Comparison of ENCODE assay signal across 16 cellular contexts in genomic region chr7:30893357-30893756, GRCh38. TPM values are rescaled to one million over a fixed set of nuclear protein-coding genes. Genes with fewer than 3 reads are reported as not detected.
DNase-seq lines count a peak whose midpoint lies in the region; ATAC-seq and TF ChIP-seq lines count a peak whose summit lies in the region.
"Had no signal": no experiment of that assay in that cellular context is flagged by ENCODE, and none has a peak within 500 bp of the region (broad histone marks: within the 10 kb centered on the region; RNA-seq: fewer than 3 reads in every experiment).

No MANE protein-coding gene starts in this region.

- 45 to 52% methylated on average over 5 to 6 of the region's 6 CpGs for WGBS in esophagus squamous epithelium, 2 donors
- WGBS in right lobe of liver (ENCODE audit: insufficient coverage, low coverage, low lambda C conversion rate, missing lambda C conversion rate), result 58% methylated on average over 3 of the region's 6 CpGs
- 56% methylated on average over 6 of the region's 6 CpGs for WGBS in prostate gland

- no peak for TF ChIP-seq CTCF in Panc1 (IDR thresholded peaks at IDR 0.05)
- TF ChIP-seq CTCF in esophagus squamous epithelium (IDR thresholded peaks at IDR 0.05), result no peak
- TF ChIP-seq CTCF in right lobe of liver (IDR thresholded peaks at IDR 0.05), result no peak
- TF ChIP-seq CTCF in prostate gland (IDR thresholded peaks at IDR 0.05), result no peak
- no peak for TF ChIP-seq CTCF in Peyer's patch (IDR thresholded peaks at IDR 0.05)

- H3K27me3 ChIP-seq in Panc1 (ENCODE audit: control insufficient read depth, insufficient read depth, low read length), result no peaks in the 10 kb centered on the region; the same call in none of the 2 replicates
- no peaks in the 10 kb centered on the region for H3K27me3 ChIP-seq in esophagus squamous epithelium
- H3K27me3 ChIP-seq in right lobe of liver, result no peaks in the 10 kb centered on the region
- no peaks in the 10 kb centered on the region for H3K27me3 ChIP-seq in subcutaneous abdominal adipose tissue (ENCODE audit: control insufficient read depth in 5 of 5, insufficient read depth in 4 of 5, low read length in 5 of 5)
- H3K27me3 ChIP-seq in prostate gland (replicated peaks; ENCODE audit: insufficient read depth), result no peaks in the 10 kb centered on the region
- H3K27me3 ChIP-seq in Peyer's patch, result no peaks in the 10 kb centered on the region

- peak overlapping the region in 1 of 5 donors; percentile 6 for H3K9ac ChIP-seq in subcutaneous abdominal adipose tissue (ENCODE audit: low read length in 5 of 5)

- DNase-seq in Panc1 (ENCODE audit: low read depth, low spot score) (no peak), esophagus squamous epithelium (lab: John Stamatoyannopoulos, UW) (no peak), right lobe of liver (peak; percentile 55 to 71 (median 59)), prostate gland (ENCODE audit: low spot score) (no peak), Peyer's patch (no peak)
- DNase-seq: activated T-cell treated with anti-CD3 and anti-CD28 coated beads, Interleukin-2, amount 50 U/mL, for 24 hours; amniotic stem cell; islet precursor cell; MM.1S; NCI-H526 treated with DMSO at 0.1 percent for 48 hours; stimulated activated CD4-positive, alpha-beta T cell treated with anti-CD3 and anti-CD28 coated beads, Interleukin-4, amount 100 ng/mL, for 1 hour; stimulated activated naive CD4-positive, alpha-beta T cell treated with Interleukin-2 at 50 U/mL for 16 hours; WERI-Rb-1 had no signal

- H3K9me3 ChIP-seq in Panc1 (ENCODE audit: control insufficient read depth, insufficient read depth, low read depth, low read length), result no peaks in the 10 kb centered on the region
- H3K9me3 ChIP-seq in esophagus squamous epithelium, result no peaks in the 10 kb centered on the region
- H3K9me3 ChIP-seq in right lobe of liver, result no peaks in the 10 kb centered on the region
- peaks cover 0 to 4% (median 0%) of the 10 kb centered on the region in 5 donors for H3K9me3 ChIP-seq in subcutaneous abdominal adipose tissue (ENCODE audit: control insufficient read depth in 5 of 5, low read length in 5 of 5)
- H3K9me3 ChIP-seq in prostate gland, result no peaks in the 10 kb centered on the region
- H3K9me3 ChIP-seq in Peyer's patch, result no peaks in the 10 kb centered on the region

- H3K4me3 ChIP-seq in Panc1 (ENCODE audit: low read depth in 2 of 2, low read length in 2 of 2) (peak overlapping the region in 1 of 2 experiments; percentile 12; a peak in 1 of 4 replicates), esophagus squamous epithelium (no peak overlapping the region), right lobe of liver (no peak overlapping the region), subcutaneous abdominal adipose tissue (ENCODE audit: low read depth in 1 of 5, low read length in 5 of 5) (peak overlapping the region in 1 of 5 donors; percentile 26), prostate gland (no peak overlapping the region), Peyer's patch (no peak overlapping the region)

- in situ Hi-C loops in Panc1 (cut with HindIII; ENCODE audit: low pct_unique_long_range_greater_than_20kb, low sequenced_read_pairs), result no loop called here

- H3K36me3 ChIP-seq in Panc1 (ENCODE audit: control insufficient read depth, insufficient read depth, low read length) (no peaks in the 10 kb centered on the region), esophagus squamous epithelium (no peaks in the 10 kb centered on the region), right lobe of liver (no peaks in the 10 kb centered on the region), subcutaneous abdominal adipose tissue (ENCODE audit: control insufficient read depth in 5 of 5, insufficient read depth in 5 of 5, low read length in 5 of 5) (peaks cover 0 to 3% (median 0%) of the 10 kb centered on the region in 5 donors), prostate gland (no peaks in the 10 kb centered on the region), Peyer's patch (no peaks in the 10 kb centered on the region)
- H3K36me3 ChIP-seq: WERI-Rb-1 had no signal

- TF ChIP-seq POLR2A in esophagus squamous epithelium (IDR thresholded peaks at IDR 0.05), result no peak
- no peak for TF ChIP-seq POLR2A in right lobe of liver (IDR thresholded peaks at IDR 0.05)
- no peak for TF ChIP-seq POLR2A in prostate gland (IDR thresholded peaks at IDR 0.05)
- no peak for TF ChIP-seq POLR2A in Peyer's patch (IDR thresholded peaks at IDR 0.05)

- intact Hi-C loops in Panc1 (cut with micrococcal nuclease; ENCODE audit: unreplicated experiment) (no loop called here), esophagus squamous epithelium (cut with DNase I) (no loop called here), right lobe of liver (cut with DNase I) (no loop called here), prostate gland (cut with DNase I) (no loop called here)

- peak; percentile 56 for ATAC-seq in Panc1
- peak; percentile 37 to 68 (median 60) for ATAC-seq in right lobe of liver
- ATAC-seq in HG03460 (IDR thresholded peaks at IDR 0.05; ENCODE audit: unreplicated experiment), result no peak
- no peak for ATAC-seq in HG03439 (IDR thresholded peaks at IDR 0.05; ENCODE audit: unreplicated experiment)

- H3K4me1 ChIP-seq in Panc1 (ENCODE audit: control insufficient read depth, insufficient read depth, low read length) (peaks cover 13% of the 10 kb centered on the region), esophagus squamous epithelium (peaks cover 9 to 66% (median 34%) of the 10 kb centered on the region in 3 donors), right lobe of liver (peaks cover 0 to 38% (median 12%) of the 10 kb centered on the region in 4 donors), subcutaneous abdominal adipose tissue (ENCODE audit: control insufficient read depth in 5 of 5, insufficient read depth in 5 of 5, low read length in 5 of 5) (peaks cover 15 to 72% (median 60%) of the 10 kb centered on the region in 5 donors), prostate gland (replicated peaks) (no peaks in the 10 kb centered on the region), Peyer's patch (peaks cover 0 to 25% (median 0%) of the 10 kb centered on the region in 4 donors)

- POLR2A ChIA-PET in Panc1 (lab: Charles Lee), result no interaction called here

- H3K27ac ChIP-seq in Panc1 (ENCODE audit: low read length) (no peak overlapping the region), esophagus squamous epithelium (peak overlapping the region in 3 of 4 donors; percentile 28 to 66 (median 62)), right lobe of liver (peak overlapping the region in 2 of 3 donors; percentile 62 to 68), subcutaneous abdominal adipose tissue (ENCODE audit: low read depth, low read length) (peak overlapping the region; percentile 54), prostate gland (no peak overlapping the region), Peyer's patch (no peak overlapping the region)
- H3K27ac ChIP-seq: WERI-Rb-1 had no signal

- BruUV-seq in Panc1 (replicated peaks; lab: Mats Ljungman, UMichigan), result no TSS peak

- CTCF ChIA-PET in Panc1 (lab: Charles Lee), result no interaction called here

RNA-seq across cellular contexts. Expression of gene AQP1, which starts 18.3 kb away (rescaled TPM):
- 0.57 TPM for total RNA-seq in Panc1 (2021; ENCODE audit: unreplicated experiment)
- polyA plus RNA-seq in Panc1 (2012; ENCODE audit: insufficient read length), result 0.25 TPM
- 100 to 1,000 TPM in 1 of 4 donors, 10 to 100 TPM in 3; 14.9 to 159 (median 44.7) TPM for total RNA-seq in esophagus squamous epithelium
- total RNA-seq in right lobe of liver, result 10 to 100 TPM; 11.3 to 20.8 (median 14.8) TPM
- 100 to 1,000 TPM in 1 of 2 donors, 10 to 100 TPM in 1; 89.4 to 117 TPM for total RNA-seq in prostate gland
- 10 to 100 TPM; 12.4 to 86.5 (median 71.5) TPM for total RNA-seq in Peyer's patch

Comparison
In these comparisons a context has a peak if more than half of its experiments do, and no peak if none do; other contexts are left out.
1. ATAC-seq: peak in Panc1 (single experiment) and right lobe of liver (4 of 4); none in HG03460 (single experiment) and HG03439 (single experiment).
2. DNase-seq: peak in right lobe of liver (3 of 3); none in Panc1 (single experiment), esophagus squamous epithelium (single experiment), prostate gland (single experiment) and Peyer's patch (0 of 3).
3. H3K27ac ChIP-seq: peak in esophagus squamous epithelium (3 of 4), right lobe of liver (2 of 3) and subcutaneous abdominal adipose tissue (single experiment); none in Panc1 (single experiment), prostate gland (0 of 2) and Peyer's patch (0 of 4).